Comparison of ENCODE assay signal across 27 cellular contexts in genomic region chr2:207067476-207067875, GRCh38.
DNase-seq lines count a peak whose midpoint lies in the region; FAIRE-seq and TF ChIP-seq lines count a peak whose summit lies in the region.
"Had no signal": no experiment of that assay in that cellular context is flagged by ENCODE, and none has a peak within 500 bp of the region (broad histone marks: within the 10 kb centered on the region; RNA-seq: fewer than 3 reads in every experiment).

No MANE protein-coding gene starts in this region.

- no peaks in the 10 kb centered on the region for H3K9me3 ChIP-seq in adrenal gland (replicated peaks in 1 of 3)
- no peaks in the 10 kb centered on the region for H3K9me3 ChIP-seq in endodermal cell (ENCODE audit: control insufficient read depth, low read length)
- H3K9me3 ChIP-seq: left ventricle myocardium inferior, sigmoid colon, transverse colon had no signal

- H3K4me1 ChIP-seq in adrenal gland (replicated peaks in 1 of 2) (no peaks in the 10 kb centered on the region), endodermal cell (ENCODE audit: control insufficient read depth, insufficient read depth, low read length) (peaks cover 6% of the 10 kb centered on the region)
- H3K4me1 ChIP-seq: parathyroid adenoma had no signal

- no peaks in the 10 kb centered on the region for H3K27me3 ChIP-seq in adrenal gland
- no peaks in the 10 kb centered on the region for H3K27me3 ChIP-seq in endodermal cell (ENCODE audit: control insufficient read depth, insufficient read depth, low read length, poor library complexity, severe bottlenecking)
- H3K27me3 ChIP-seq: sigmoid colon, transverse colon had no signal

- H3K4me3 ChIP-seq in adrenal gland (no peak overlapping the region), endodermal cell (ENCODE audit: low read length) (no peak overlapping the region)
- H3K4me3 ChIP-seq: coronary artery, GM12878, left ventricle myocardium inferior, sigmoid colon, transverse colon had no signal

- DNase-seq in COLO829 (ENCODE audit: low spot score), result peak; percentile 26
- DNase-seq in adrenal gland, result peak in 4 of 7 donors; percentile 18 to 64 (median 34)
- peak; percentile 46 for DNase-seq in globus pallidus (ENCODE audit: low spot score)
- DNase-seq in pons (ENCODE audit: low spot score), result peak; percentile 62
- DNase-seq in activated CD8-positive, alpha-beta memory T cell treated with anti-CD3 and anti-CD28 coated beads for 24 hours, result no peak
- DNase-seq in MV-4-11 (lab: John Stamatoyannopoulos, UW), result no peak
- DNase-seq in GM12891 (ENCODE audit: insufficient read length, low spot score), result no peak
- DNase-seq in endodermal cell, result no peak
- DNase-seq: activated CD4-positive, alpha-beta T cell treated with anti-CD3 and anti-CD28 coated beads for 1 hour; activated T-cell treated with anti-CD3 and anti-CD28 coated beads, Interleukin-2, amount 50 U/mL, for 24 hours; amniotic stem cell; left ventricle myocardium inferior; NCI-H2171; NCI-H524 treated with DMSO at 0.1 percent for 48 hours; nephron progenitor cell; SIG-M5; sigmoid colon; stimulated activated CD4-positive, alpha-beta T cell treated with anti-CD3 and anti-CD28 coated beads, Interleukin-15, amount 100 ng/mL, for 24 hours; T-helper 1 cell; transverse colon had no signal

- H3K36me3 ChIP-seq in adrenal gland (replicated peaks in 1 of 2), result no peaks in the 10 kb centered on the region
- H3K36me3 ChIP-seq in endodermal cell (ENCODE audit: control insufficient read depth, insufficient read depth, low read length), result no peaks in the 10 kb centered on the region
- H3K36me3 ChIP-seq: left ventricle myocardium inferior, sigmoid colon, transverse colon had no signal

- no peak for FAIRE-seq in GM12891 (lab: Jason Lieb, UNC)
- FAIRE-seq: bronchial epithelial cell, GM12878, H54, TTC549 had no signal

- TF ChIP-seq CTCF in adrenal gland (IDR thresholded peaks at IDR 0.05), result no peak
- no peak for TF ChIP-seq CTCF in endodermal cell (conservative IDR thresholded peaks at IDR 0.05)

- intact Hi-C loops in adrenal gland (cut with DNase I), result no loop called here

- H3K27ac ChIP-seq in adrenal gland, result peak overlapping the region in 1 of 5 donors; percentile 70
- no peak overlapping the region for H3K27ac ChIP-seq in endodermal cell (ENCODE audit: low read depth, low read length)
- H3K27ac ChIP-seq: coronary artery, left ventricle myocardium inferior, sigmoid colon, transverse colon had no signal

- no peak overlapping the region for H3K9ac ChIP-seq in endodermal cell (ENCODE audit: extremely low read depth, low read length, poor library complexity, severe bottlenecking)
- H3K9ac ChIP-seq: parathyroid adenoma had no signal

- no peak overlapping the region for H3K27ac Mint-ChIP-seq in endodermal cell
- H3K27ac Mint-ChIP-seq: activated T-cell treated with anti-CD3 and anti-CD28 coated beads, Interleukin-2, amount 50 U/mL, for 24 hours; stimulated activated naive CD8-positive, alpha-beta T cell treated with anti-CD3 and anti-CD28 coated beads, Interleukin-15, Interleukin-2, amounts not matched to agents 100 ng/mL and 50 ng/mL, for 24 hours had no signal

- no peak for TF ChIP-seq POLR2A in adrenal gland (IDR thresholded peaks at IDR 0.05)
- no peak for TF ChIP-seq POLR2A in GM12891 (IDR thresholded peaks at IDR 0.05; ENCODE audit: low read depth, low read length)

- H3K36me3 Mint-ChIP-seq in endodermal cell (ENCODE audit: low read depth), result no peaks in the 10 kb centered on the region

- H3K27me3 Mint-ChIP-seq in endodermal cell (ENCODE audit: insufficient read depth), result no peaks in the 10 kb centered on the region
- H3K27me3 Mint-ChIP-seq: activated T-cell treated with anti-CD3 and anti-CD28 coated beads, Interleukin-2, amount 50 U/mL, for 24 hours; stimulated activated naive CD8-positive, alpha-beta T cell treated with anti-CD3 and anti-CD28 coated beads, Interleukin-15, Interleukin-2, amounts not matched to agents 100 ng/mL and 50 ng/mL, for 24 hours had no signal

- WGBS in adrenal gland, 4 donors, result 37 to 48% (median 41%) methylated on average over 4 of the region's 4 CpGs
- 85 to 87% methylated on average over 3 to 4 of the region's 4 CpGs for WGBS in endodermal cell (ENCODE audit: insufficient coverage in 1 of 2, insufficient read length in 1 of 2), 2 experiments

- H3K9me3 Mint-ChIP-seq in endodermal cell, result no peaks in the 10 kb centered on the region
- H3K9me3 Mint-ChIP-seq: activated T-cell treated with anti-CD3 and anti-CD28 coated beads, Interleukin-2, amount 50 U/mL, for 24 hours; nephron progenitor cell; stimulated activated naive CD8-positive, alpha-beta T cell treated with anti-CD3 and anti-CD28 coated beads, Interleukin-15, Interleukin-2, amounts not matched to agents 100 ng/mL and 50 ng/mL, for 24 hours had no signal

- peaks cover 8% of the 10 kb centered on the region for H3K4me1 Mint-ChIP-seq in endodermal cell

- H3K4me3 Mint-ChIP-seq in endodermal cell, result no peak overlapping the region
- H3K4me3 Mint-ChIP-seq: activated T-cell treated with anti-CD3 and anti-CD28 coated beads, Interleukin-2, amount 50 U/mL, for 24 hours; nephron progenitor cell; stimulated activated naive CD8-positive, alpha-beta T cell treated with anti-CD3 and anti-CD28 coated beads, Interleukin-15, Interleukin-2, amounts not matched to agents 100 ng/mL and 50 ng/mL, for 24 hours had no signal

TF ChIP-seq in GM12891, 5 proteins besides CTCF, POLR2A, EP300 and RAD21:
- TF ChIP-seq PAX5 (IDR thresholded peaks at IDR 0.05; ENCODE audit: insufficient read depth, low read length, severe bottlenecking), result no peak
- no peak for TF ChIP-seq TAF1 (IDR thresholded peaks at IDR 0.05; ENCODE audit: low read depth, low read length)
- TF ChIP-seq POU2F2 (IDR thresholded peaks at IDR 0.05; ENCODE audit: low read depth, low read length), result no peak
- no peak for TF ChIP-seq SPI1 (IDR thresholded peaks at IDR 0.05; ENCODE audit: low read depth, low read length)
- TF ChIP-seq POLR2AphosphoS5 (IDR thresholded peaks at IDR 0.05; ENCODE audit: low read depth, low read length), result no peak

Comparison
In these comparisons a context has a peak if more than half of its experiments do, and no peak if none do; other contexts are left out.
1. DNase-seq: peak in COLO829 (single experiment), adrenal gland (4 of 7), globus pallidus (single experiment) and pons (single experiment); none in activated CD8-positive, alpha-beta memory T cell treated with anti-CD3 and anti-CD28 coated beads for 24 hours (single experiment), MV-4-11 (single experiment), GM12891 (single experiment) and endodermal cell (single experiment).